Comparison of ENCODE assay signal across 8 cellular contexts in the genomic region with DNA sequence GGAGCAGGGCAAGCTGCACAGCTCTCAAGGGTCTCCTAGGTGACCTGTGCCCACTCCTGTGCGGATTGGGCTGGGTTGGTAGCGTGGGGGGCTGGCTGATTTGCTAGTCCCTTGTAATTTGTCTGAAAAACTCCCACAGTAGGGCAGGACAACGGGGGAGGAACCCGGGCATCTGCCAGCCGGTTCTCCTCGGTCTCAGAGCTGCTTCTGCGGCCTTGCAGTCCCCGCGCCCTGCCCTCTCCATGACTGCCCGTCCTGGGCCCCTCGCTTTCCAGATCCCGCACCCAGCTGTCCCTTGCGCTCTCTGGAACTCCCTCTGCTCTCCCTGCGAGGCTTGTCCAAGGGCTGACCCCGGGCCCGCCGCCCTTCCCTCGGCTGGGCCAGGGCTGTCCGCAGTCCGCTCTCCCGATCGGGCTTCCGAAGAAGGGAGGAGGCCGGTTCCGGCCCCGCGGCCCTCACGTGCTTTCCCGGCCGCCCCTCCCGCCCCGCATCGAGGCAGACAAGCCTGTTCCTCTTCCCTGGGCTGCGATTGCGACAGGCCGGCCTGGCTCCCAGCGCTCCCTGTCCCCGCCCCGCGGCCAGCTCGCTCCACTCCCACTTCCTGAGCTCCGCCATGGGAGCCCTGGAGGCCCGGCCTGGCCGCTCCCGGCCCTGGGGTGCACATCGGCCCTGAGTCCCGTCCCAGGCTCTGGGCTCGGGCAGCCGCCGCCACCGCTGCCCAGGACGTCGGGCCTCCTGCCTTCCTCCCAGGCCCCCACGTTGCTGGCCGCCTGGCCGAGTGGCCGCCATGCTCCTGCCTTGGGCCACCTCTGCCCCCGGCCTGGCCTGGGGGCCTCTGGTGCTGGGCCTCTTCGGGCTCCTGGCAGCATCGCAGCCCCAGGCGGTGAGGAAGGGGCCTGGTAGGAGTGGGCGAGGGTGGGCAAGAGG. TPM values are rescaled to one million over a fixed set of nuclear protein-coding genes. Genes with fewer than 3 reads are reported as not detected.
A peak's percentile ranks its signal among the peaks of the same experiment; 100 is the strongest.
DNase-seq lines count a peak whose midpoint lies in the region; FAIRE-seq and TF ChIP-seq lines count a peak whose summit lies in the region.

A gene (plus strand): TSS at position 591 of the 927 bp plus-strand sequence. CDS start 197 bp downstream, at position 788.

- TF ChIP-seq POLR2A in GM12891 (IDR thresholded peaks at IDR 0.05; ENCODE audit: low read depth, low read length): no peak

- FAIRE-seq in GM12891 (lab: Jason Lieb, UNC): peak; percentile 16

- peaks cover 14% of the 10 kb centered on the region for H3K79me2 ChIP-seq in hepatocyte

- H3K4me3 ChIP-seq in hepatocyte (no peak within 1 kb of the TSS), BE2C (ENCODE audit: low read depth, low read length) (no peak within 1 kb of the TSS)

- TF ChIP-seq CTCF in hepatocyte (IDR thresholded peaks at IDR 0.05; ENCODE audit: poor library complexity): no peak
- no peak for TF ChIP-seq CTCF in BE2C (IDR thresholded peaks at IDR 0.05; ENCODE audit: low read depth, low read length)

- WGBS in hepatocyte (ENCODE audit: low lambda C conversion rate, missing lambda C conversion rate): 53% methylated on average over 40 of the region's 62 CpGs

- peak within 1 kb of the TSS; percentile 85 for H2AFZ ChIP-seq in hepatocyte

- no peaks in the 10 kb centered on the region for H4K20me1 ChIP-seq in hepatocyte (ENCODE audit: insufficient read depth, poor library complexity, severe bottlenecking)

- DNase-seq in GM12891 (ENCODE audit: insufficient read length, low spot score) (peak; percentile 55), NCI-H774 (lab: John Stamatoyannopoulos, UW) (peak; percentile 64), brain pericyte (ENCODE audit: low read depth, low spot score) (peak; percentile 50), hepatocyte (ENCODE audit: low spot score) (peak; percentile 95), renal cortical epithelial cell (ENCODE audit: low read depth) (peak; percentile 67), cerebellar cortex (ENCODE audit: low spot score) (no peak), NCI-H1694 treated with DMSO at 0.1 percent for 48 hours (lab: John Stamatoyannopoulos, UW) (no peak), BE2C (no peak)

- H3K27me3 ChIP-seq in hepatocyte (no peaks in the 10 kb centered on the region), BE2C (no peaks in the 10 kb centered on the region)

- H3K4me2 ChIP-seq in hepatocyte: peak within 1 kb of the TSS; percentile 90

- H3K27ac ChIP-seq in hepatocyte: peak within 1 kb of the TSS; percentile 93

- H3K4me1 ChIP-seq in hepatocyte (ENCODE audit: insufficient read depth): peaks cover 21% of the 10 kb centered on the region
- H3K4me1 ChIP-seq in BE2C: no peaks in the 10 kb centered on the region

- H3K9me2 ChIP-seq in hepatocyte (replicated peaks; ENCODE audit: insufficient read depth): no peaks in the 10 kb centered on the region

- H3K9me3 ChIP-seq in hepatocyte (ENCODE audit: low read depth) (no peaks in the 10 kb centered on the region), BE2C (no peaks in the 10 kb centered on the region)

- no peaks in the 10 kb centered on the region for H3K36me3 ChIP-seq in hepatocyte (replicated peaks; ENCODE audit: insufficient read depth, low read depth)
- no peaks in the 10 kb centered on the region for H3K36me3 ChIP-seq in BE2C

TF ChIP-seq in GM12891, 5 proteins besides CTCF, POLR2A, EP300 and RAD21:
- no peak for TF ChIP-seq SPI1 (IDR thresholded peaks at IDR 0.05; ENCODE audit: low read depth, low read length)
- TF ChIP-seq PAX5 (IDR thresholded peaks at IDR 0.05; ENCODE audit: insufficient read depth, low read length, severe bottlenecking): no peak
- no peak for TF ChIP-seq POLR2AphosphoS5 (IDR thresholded peaks at IDR 0.05; ENCODE audit: low read depth, low read length)
- no peak for TF ChIP-seq TAF1 (IDR thresholded peaks at IDR 0.05; ENCODE audit: low read depth, low read length)
- TF ChIP-seq POU2F2 (IDR thresholded peaks at IDR 0.05; ENCODE audit: low read depth, low read length): no peak

RNA-seq across cellular contexts. Expression of the gene that starts here (rescaled TPM):
- 3.5 TPM for polyA plus RNA-seq in GM12891 (2012; ENCODE audit: low read depth, missing spikeins)
- total RNA-seq in hepatocyte (35.4 and 42.4 TPM in 2 replicates), renal cortical epithelial cell (58.5 and 103 TPM in 2 replicates)
- polyA plus RNA-seq in hepatocyte: 75.2 and 79.8 TPM in 2 replicates
- 1.2 TPM for polyA plus RNA-seq in BE2C (2012; ENCODE audit: insufficient read depth, insufficient read length, low read depth)

Comparison
In these comparisons a context has a peak if more than half of its experiments do, and no peak if none do; other contexts are left out.
1. DNase-seq: peak in GM12891 (single experiment), NCI-H774 (single experiment), brain pericyte (single experiment), hepatocyte (single experiment) and renal cortical epithelial cell (single experiment); none in cerebellar cortex (single experiment), NCI-H1694 treated with DMSO at 0.1 percent for 48 hours (single experiment) and BE2C (single experiment).